11 cellular contexts compared by ENCODE assay signal in the genomic region with DNA sequence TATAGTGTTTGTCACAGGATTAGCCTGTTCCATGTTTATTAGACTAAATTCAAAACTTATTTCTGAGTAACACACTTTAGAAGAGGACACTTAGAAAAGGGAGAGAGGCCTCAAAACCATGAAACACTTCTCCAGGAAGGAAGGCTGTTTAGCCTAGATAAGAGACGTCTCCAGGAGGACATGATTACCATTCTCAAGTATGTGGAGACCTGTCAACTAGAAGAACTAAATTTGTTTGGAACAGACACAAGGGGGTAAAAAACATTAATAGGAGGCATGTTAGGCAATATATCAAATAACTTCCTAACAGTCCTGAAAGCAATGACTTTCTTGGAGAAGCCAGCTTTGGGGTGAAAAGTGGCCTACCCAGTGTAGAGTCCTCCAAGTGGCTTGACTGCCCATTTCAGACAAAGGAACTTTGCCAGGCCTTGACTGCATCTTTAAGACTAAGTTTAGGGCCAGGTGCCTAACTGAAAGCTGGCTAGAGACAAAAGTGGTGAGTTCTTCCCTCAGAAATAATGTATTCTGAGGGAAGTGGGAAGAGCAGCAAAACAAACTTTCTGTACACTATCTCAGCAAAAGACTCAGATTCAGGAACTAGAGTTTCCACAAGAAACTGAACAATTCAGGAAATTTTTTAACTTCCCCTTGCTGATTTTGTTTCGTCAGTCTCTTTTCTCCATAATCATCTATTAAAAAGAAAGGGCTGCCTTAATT. TPM values are rescaled to one million over a fixed set of nuclear protein-coding genes. Genes with fewer than 3 reads are reported as not detected.
DNase-seq lines count a peak whose midpoint lies in the region; ATAC-seq and TF ChIP-seq lines count a peak whose summit lies in the region.
"Had no signal": no experiment of that assay in that cellular context is flagged by ENCODE, and none has a peak within 500 bp of the region (broad histone marks: within the 10 kb centered on the region; RNA-seq: fewer than 3 reads in every experiment).

No MANE protein-coding gene starts in this region.

- no peak overlapping the region for H3K14ac ChIP-seq in trophoblast cell (ENCODE audit: low read length)

- DNase-seq in EH (ENCODE audit: low read depth), result peak; percentile 51
- peak; percentile 84 to 87 for DNase-seq in erythroblast (lab: John Stamatoyannopoulos, UW)
- no peak for DNase-seq in trophoblast cell
- no peak for DNase-seq in activated CD8-positive, alpha-beta memory T cell treated with anti-CD3 and anti-CD28 coated beads for 24 hours
- no peak for DNase-seq in esophagus muscularis mucosa (ENCODE audit: extremely low spot score)

- no peak for ATAC-seq in HG03469 (IDR thresholded peaks at IDR 0.05; ENCODE audit: unreplicated experiment)
- no peak for ATAC-seq in GM19395 (IDR thresholded peaks at IDR 0.05; ENCODE audit: unreplicated experiment)

- no peak overlapping the region for H3K18ac ChIP-seq in trophoblast cell (ENCODE audit: low read length)

- H4K20me1 ChIP-seq in OCI-LY3 (ENCODE audit: insufficient read depth, low read length), result peaks cover 38% of the 10 kb centered on the region

- H4K91ac ChIP-seq in trophoblast cell (ENCODE audit: low read depth, low read length), result no peak overlapping the region

- H2BK12ac ChIP-seq in trophoblast cell (ENCODE audit: low read length), result no peak overlapping the region

- H3K9ac ChIP-seq in OCI-LY3 (ENCODE audit: low read length) (no peak overlapping the region), trophoblast cell (ENCODE audit: low read length) (no peak overlapping the region)

- H3K4me3 ChIP-seq in OCI-LY3 (ENCODE audit: low read length), result no peak overlapping the region
- H3K4me3 ChIP-seq in trophoblast cell (ENCODE audit: low read depth, low read length), result no peak overlapping the region
- no peak overlapping the region for H3K4me3 ChIP-seq in esophagus muscularis mucosa

- no peak overlapping the region for H4K12ac ChIP-seq in trophoblast cell (ENCODE audit: low read depth, low read length)

- H3K9me3 ChIP-seq in OCI-LY3 (ENCODE audit: insufficient read depth, low read length), result no peaks in the 10 kb centered on the region
- no peaks in the 10 kb centered on the region for H3K9me3 ChIP-seq in trophoblast cell (ENCODE audit: insufficient read depth, low read depth, low read length)
- no peaks in the 10 kb centered on the region for H3K9me3 ChIP-seq in esophagus muscularis mucosa

- TF ChIP-seq POLR2A in erythroblast (IDR thresholded peaks at IDR 0.05; ENCODE audit: low read length) (peak; percentile 39), esophagus muscularis mucosa (IDR thresholded peaks at IDR 0.05; ENCODE audit: low read depth) (no peak)

- H2AK5ac ChIP-seq in trophoblast cell (ENCODE audit: low read length), result no peak overlapping the region

- no peak overlapping the region for H3K23ac ChIP-seq in trophoblast cell (ENCODE audit: low read length)

- H3K79me1 ChIP-seq in trophoblast cell (ENCODE audit: low read length), result peaks cover 2% of the 10 kb centered on the region

- no peak overlapping the region for H4K8ac ChIP-seq in trophoblast cell (ENCODE audit: low read depth, low read length)

- H2BK120ac ChIP-seq in trophoblast cell (ENCODE audit: insufficient read depth, low read length, poor library complexity), result no peak overlapping the region

- no peak for TF ChIP-seq EP300 in esophagus muscularis mucosa (IDR thresholded peaks at IDR 0.05)

- peak overlapping the region; percentile 77 for H3K4ac ChIP-seq in trophoblast cell (ENCODE audit: low read depth, low read length)

- TF ChIP-seq CTCF in OCI-LY3 (IDR thresholded peaks at IDR 0.05; ENCODE audit: low read depth, low read length) (no peak), esophagus muscularis mucosa (IDR thresholded peaks at IDR 0.05) (no peak)

- intact Hi-C loops in esophagus muscularis mucosa (cut with DNase I), result no loop called here

- H2AFZ ChIP-seq in OCI-LY3 (ENCODE audit: low read depth, low read length), result no peak overlapping the region
- no peak overlapping the region for H2AFZ ChIP-seq in trophoblast cell (ENCODE audit: insufficient read depth, low read length, poor library complexity)

- H3K27me3 ChIP-seq in OCI-LY3 (ENCODE audit: low read depth, low read length) (no peaks in the 10 kb centered on the region), trophoblast cell (ENCODE audit: insufficient read depth, low read length) (no peaks in the 10 kb centered on the region), esophagus muscularis mucosa (no peaks in the 10 kb centered on the region)

- H3K27ac ChIP-seq in OCI-LY3 (ENCODE audit: low read length) (0 out of 2 replicates have a peak overlapping the region, but pooled peaks have one; percentile 8), trophoblast cell (ENCODE audit: low read depth, low read length) (no peak overlapping the region), esophagus muscularis mucosa (replicated peaks in 1 of 4) (no peak overlapping the region)

- H3K4me2 ChIP-seq in OCI-LY3 (ENCODE audit: low read length) (peak overlapping the region; percentile 28), trophoblast cell (ENCODE audit: low read length) (no peak overlapping the region)

- no peak overlapping the region for H2BK5ac ChIP-seq in trophoblast cell (ENCODE audit: low read depth, low read length, poor library complexity)

- H3K36me3 ChIP-seq in OCI-LY3 (replicated peaks; ENCODE audit: low read depth, low read length) (peaks cover 10% of the 10 kb centered on the region), trophoblast cell (ENCODE audit: control insufficient read depth in 1 of 2, insufficient read depth in 2 of 2, low read length in 2 of 2) (peaks cover 13 to 20% of the 10 kb centered on the region in 2 experiments), esophagus muscularis mucosa (peaks cover 8 to 30% (median 26%) of the 10 kb centered on the region in 4 donors)

- WGBS in trophoblast cell (ENCODE audit: extremely low coverage, insufficient coverage, insufficient read length), result no CpG with 5 or more reads among the region's 2 CpGs
- 43% methylated on average over 2 of the region's 2 CpGs for WGBS in esophagus muscularis mucosa

- H3K4me1 ChIP-seq in OCI-LY3 (ENCODE audit: low read length), result peaks cover 21% of the 10 kb centered on the region
- peaks cover 0 to 3% of the 10 kb centered on the region in 2 experiments for H3K4me1 ChIP-seq in trophoblast cell (ENCODE audit: control insufficient read depth in 1 of 2, insufficient read depth in 2 of 2, low read length in 2 of 2)
- peaks cover 54 to 90% (median 73%) of the 10 kb centered on the region in 4 donors for H3K4me1 ChIP-seq in esophagus muscularis mucosa

- H3K79me2 ChIP-seq in OCI-LY3 (ENCODE audit: low read length) (peaks cover 67% of the 10 kb centered on the region), trophoblast cell (ENCODE audit: control insufficient read depth, insufficient read depth, low read length, poor library complexity) (peaks cover 12% of the 10 kb centered on the region)

RNA-seq across cellular contexts. Expression of a gene that starts 11.8 kb away (rescaled TPM):
- 187 and 194 TPM in 2 replicates for polyA plus RNA-seq in trophoblast cell (2013)
- total RNA-seq in esophagus muscularis mucosa, result 100 to 1,000 TPM; 147 to 170 (median 157) TPM

RNA-seq across cellular contexts. Expression of a gene that starts 27.5 kb away (rescaled TPM):
- polyA plus RNA-seq in trophoblast cell (2013), result 0.64 and 1.1 TPM in 2 replicates
- total RNA-seq in esophagus muscularis mucosa, result not detected
- total RNA-seq: glomerular endothelial cell, LHCN-M2, neural crest cell had no signal

RNA-seq across cellular contexts. Expression of a gene that starts 46.3 kb away (rescaled TPM):
- 84.3 TPM in 2 replicates for polyA plus RNA-seq in trophoblast cell (2013)
- 10 to 100 TPM; 52.9 to 66.9 (median 57.7) TPM for total RNA-seq in esophagus muscularis mucosa

Comparison
In these comparisons a context has a peak if more than half of its experiments do, and no peak if none do; other contexts are left out.
1. DNase-seq: peak in EH (single experiment) and erythroblast (2 of 2); none in trophoblast cell (0 of 2), activated CD8-positive, alpha-beta memory T cell treated with anti-CD3 and anti-CD28 coated beads for 24 hours (single experiment) and esophagus muscularis mucosa (single experiment).